In the genomic region with DNA sequence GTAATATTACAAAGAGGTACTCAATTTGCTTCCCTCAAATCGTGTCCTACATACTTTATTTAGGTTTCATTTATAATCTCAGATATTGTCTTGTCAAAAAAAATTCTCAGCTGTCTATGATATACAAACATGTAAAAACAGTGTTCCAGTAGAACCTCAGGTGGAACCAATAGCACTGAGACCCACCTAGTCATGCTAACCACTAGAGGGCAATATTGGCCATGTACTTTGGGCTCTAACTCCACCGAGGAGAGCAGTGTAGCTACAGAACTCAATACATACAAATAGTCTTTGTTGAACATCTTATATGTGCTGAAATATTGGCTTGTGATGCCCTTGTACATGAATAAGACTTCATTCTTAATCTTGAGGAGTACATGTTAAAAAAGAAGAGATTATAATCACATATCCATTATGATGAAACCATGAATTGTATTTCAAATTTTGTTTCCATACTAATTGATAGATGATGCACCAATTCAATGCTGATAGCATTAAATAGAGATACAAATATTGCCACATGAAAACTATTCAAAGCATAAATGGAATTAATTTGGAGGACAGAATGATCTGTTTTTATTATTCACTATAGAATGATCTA, we compare ENCODE assay signal across 9 cellular contexts.
DNase-seq lines count a peak whose midpoint lies in the region; ATAC-seq, FAIRE-seq and TF ChIP-seq lines count a peak whose summit lies in the region.
"Had no signal": no experiment of that assay in that cellular context is flagged by ENCODE, and none has a peak within 500 bp of the region (broad histone marks: within the 10 kb centered on the region; RNA-seq: fewer than 3 reads in every experiment).

No MANE protein-coding gene starts in this region.

- no peak for TF ChIP-seq EP300 in K562 (IDR thresholded peaks at IDR 0.05; ENCODE audit: low read length)

- no peaks in the 10 kb centered on the region for H3K9me1 ChIP-seq in K562 (ENCODE audit: control insufficient read depth, insufficient read depth, low read length)

- peak; percentile 17 to 25; a peak in 2 of 4 replicates for TF ChIP-seq RAD21 in K562 (CRISPR knock-in tag; conservative IDR thresholded peaks at IDR 0.05 in 1 of 2, IDR thresholded peaks at IDR 0.05 in 1 of 2)

- H3K79me2 ChIP-seq in K562 (ENCODE audit: control insufficient read depth, insufficient read depth, low read length): no peaks in the 10 kb centered on the region

- H2AFZ ChIP-seq in K562 (ENCODE audit: low read depth, low read length): no peak overlapping the region

- peak; percentile 83 for ATAC-seq in GM18858 (IDR thresholded peaks at IDR 0.05; ENCODE audit: unreplicated experiment)
- peak; percentile 82 for ATAC-seq in HG03139 (IDR thresholded peaks at IDR 0.05; ENCODE audit: unreplicated experiment)
- ATAC-seq in K562: 0 out of 3 replicates have a peak, but pooled peaks have one; percentile 42

- CTCF ChIA-PET in K562 (lab: Yijun Ruan, JAX; ENCODE audit: low intra/inter-chr PET ratio): no interaction called here

- H3K27ac ChIP-seq in K562 (ENCODE audit: extremely low read depth, low read depth, low read length): no peak overlapping the region
- no peak overlapping the region for H3K27ac ChIP-seq in uterus

- H3K9ac ChIP-seq in K562 (ENCODE audit: insufficient read depth in 1 of 2, low read depth in 2 of 2, low read length in 2 of 2): no peak overlapping the region

- H3K4me2 ChIP-seq in K562 (ENCODE audit: insufficient read depth, low read length): no peak overlapping the region

- WGBS in K562 (ENCODE audit: insufficient coverage, low coverage, missing lambda C conversion rate): 0% methylated on average over 2 of the region's 2 CpGs

- POLR2A ChIA-PET in K562 (lab: Yijun Ruan, JAX): no interaction called here

- intact Hi-C loops in K562 (cut with micrococcal nuclease): no loop called here
- intact Hi-C loops in uterus (cut with DNase I; ENCODE audit: low total_unique reads): no loop called here

- H3K4me1 ChIP-seq in K562 (replicated peaks in 1 of 2; ENCODE audit: control insufficient read depth in 2 of 2, insufficient read depth in 2 of 2, low read length in 2 of 2): no peaks in the 10 kb centered on the region
- no peaks in the 10 kb centered on the region for H3K4me1 ChIP-seq in uterus

- DNase-seq in AML-193 (lab: John Stamatoyannopoulos, UW): peak; percentile 37 to 41
- DNase-seq in NCI-H2227 treated with DMSO at 0.1 percent for 48 hours (lab: John Stamatoyannopoulos, UW): peak; percentile 59
- peak in 2 of 4 experiments; percentile 6 to 19 for DNase-seq in K562 (ENCODE audit: extremely low read depth in 1 of 4, low spot score in 3 of 4)
- DNase-seq in kidney epithelial cell (ENCODE audit: low read depth): peak; percentile 29
- no peak for DNase-seq in uterus
- no peak for DNase-seq in NK-92 (lab: John Stamatoyannopoulos, UW; ENCODE audit: unreplicated experiment)
- DNase-seq: left cardiac atrium had no signal

- TF ChIP-seq CTCF in K562 (IDR thresholded peaks at IDR 0.05 in 2 of 3, conservative IDR thresholded peaks at IDR 0.05 in 1 of 3; ENCODE audit: insufficient read depth in 2 of 3, low read depth in 1 of 3, low read length in 3 of 3) (peak in 2 of 3 experiments; percentile 36; a peak in 3 of 6 replicates), kidney epithelial cell (IDR thresholded peaks at IDR 0.05; ENCODE audit: insufficient read depth, low read length, poor library complexity, severe bottlenecking) (peak; percentile 88), uterus (IDR thresholded peaks at IDR 0.05) (peak; percentile 58 to 67 (median 62))

- H4K20me1 ChIP-seq in K562 (replicated peaks; ENCODE audit: control insufficient read depth, insufficient read depth, low read length): no peaks in the 10 kb centered on the region

- no peaks in the 10 kb centered on the region for H3K36me3 ChIP-seq in K562 (ENCODE audit: control insufficient read depth, insufficient read depth, low read length)
- no peaks in the 10 kb centered on the region for H3K36me3 ChIP-seq in kidney epithelial cell (ENCODE audit: control insufficient read depth, insufficient read depth, low read length)
- H3K36me3 ChIP-seq in uterus: no peaks in the 10 kb centered on the region

- no TSS peak for BruUV-seq in K562 (replicated peaks; lab: Mats Ljungman, UMichigan)

- H3K27me3 ChIP-seq in K562 (ENCODE audit: control insufficient read depth in 2 of 2, insufficient read depth in 2 of 2, low read length in 2 of 2): no peaks in the 10 kb centered on the region
- no peaks in the 10 kb centered on the region for H3K27me3 ChIP-seq in kidney epithelial cell (ENCODE audit: control insufficient read depth, insufficient read depth, low read length)
- H3K27me3 ChIP-seq in uterus: no peaks in the 10 kb centered on the region

- no peaks in the 10 kb centered on the region for H3K9me3 ChIP-seq in K562 (replicated peaks; ENCODE audit: control insufficient read depth, insufficient read depth, low read depth, low read length)
- no peaks in the 10 kb centered on the region for H3K9me3 ChIP-seq in uterus

- TF ChIP-seq POLR2A in K562 (conservative IDR thresholded peaks at IDR 0.05) (no peak), uterus (IDR thresholded peaks at IDR 0.05) (no peak)

- H3K4me3 ChIP-seq in K562 (no peak overlapping the region), kidney epithelial cell (ENCODE audit: low read depth, low read length) (no peak overlapping the region), uterus (no peak overlapping the region)

- in situ Hi-C loops in K562 (cut with MboI): no loop called here

- no peak for FAIRE-seq in K562 (lab: Jason Lieb, UNC)

TF ChIP-seq in K562, 482 proteins besides CTCF, POLR2A, EP300 and RAD21:
- TF ChIP-seq ZNF445 (CRISPR knock-in tag; IDR thresholded peaks at IDR 0.05; ENCODE audit: low read depth): no peak

Comparison
In these comparisons a context has a peak if more than half of its experiments do, and no peak if none do; other contexts are left out.
1. DNase-seq: peak in AML-193 (2 of 2), NCI-H2227 treated with DMSO at 0.1 percent for 48 hours (single experiment) and kidney epithelial cell (single experiment); none in uterus (0 of 2) and NK-92 (single experiment).
2. CTCF ChIP-seq: peak in every context shown above with its lines; median percentile 88 in kidney epithelial cell; 62 in uterus; 36 in K562.
3. Peak in every context shown above with its lines, with median percentiles within 50 percentile points of each other: ATAC-seq.